Comparison of ENCODE assay signal across 8 cellular contexts in the genomic region with DNA sequence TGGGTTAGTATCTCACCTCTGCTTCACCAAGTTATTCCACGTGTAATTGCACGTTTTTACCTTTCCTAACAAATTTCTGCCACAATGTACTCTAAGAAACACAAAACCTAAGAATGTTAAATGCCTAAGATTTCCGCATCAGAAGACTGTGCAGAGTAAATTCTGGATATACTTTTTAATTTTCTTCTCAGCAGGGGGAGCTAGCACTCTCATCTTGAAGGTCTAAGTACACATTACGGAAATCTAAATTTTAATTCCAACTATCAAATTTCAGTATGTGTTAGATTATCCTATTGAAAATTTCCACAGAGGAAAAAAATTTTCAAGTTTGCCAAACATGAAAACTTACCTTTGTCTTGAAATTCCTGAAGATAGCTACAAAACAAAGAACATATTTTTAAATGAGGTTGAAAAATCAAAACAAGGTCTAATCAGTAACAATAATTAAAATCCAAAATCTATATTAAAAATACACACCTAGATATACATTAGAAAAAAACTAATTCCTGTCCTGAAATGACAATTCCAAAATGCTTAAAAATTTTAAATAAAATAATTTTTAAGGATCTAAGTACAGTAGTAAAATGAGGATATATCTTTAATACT. TPM values are rescaled to one million over a fixed set of nuclear protein-coding genes. Genes with fewer than 3 reads are reported as not detected.
DNase-seq lines count a peak whose midpoint lies in the region; ATAC-seq and FAIRE-seq lines count a peak whose summit lies in the region.

No MANE protein-coding gene starts in this region.

- DNase-seq in CD4-positive, alpha-beta memory T cell, result peak in 4 of 5 donors; percentile 12 to 29 (median 20)
- peak; percentile 21 for DNase-seq in Jurkat, Clone E6-1 (ENCODE audit: low read depth, low spot score)
- DNase-seq in SKM-1 (lab: John Stamatoyannopoulos, UW; ENCODE audit: unreplicated experiment), result peak; percentile 29
- DNase-seq in foreskin melanocyte, result peak; percentile 14
- DNase-seq in small intestine, result peak; percentile 45
- no peak for DNase-seq in stimulated activated CD4-positive, alpha-beta T cell treated with anti-CD3 and anti-CD28 coated beads, Interleukin-2, amount 100 ng/mL, for 48 hours
- no peak for DNase-seq in NCI-H187 treated with DMSO at 0.1 percent for 48 hours (lab: John Stamatoyannopoulos, UW)

- H3K36me3 ChIP-seq in CD4-positive, alpha-beta memory T cell (ENCODE audit: insufficient read depth, low read length), result no peaks in the 10 kb centered on the region
- no peaks in the 10 kb centered on the region for H3K36me3 ChIP-seq in small intestine (ENCODE audit: control insufficient read depth in 2 of 2, insufficient read depth in 2 of 2, low read length in 2 of 2)

- H3K4me1 ChIP-seq in CD4-positive, alpha-beta memory T cell (ENCODE audit: insufficient read depth, low read length), result no peaks in the 10 kb centered on the region
- no peaks in the 10 kb centered on the region for H3K4me1 ChIP-seq in small intestine (ENCODE audit: control insufficient read depth in 2 of 2, insufficient read depth in 1 of 2, low read depth in 1 of 2, low read length in 1 of 2)

- no peak for ATAC-seq in HG03354 (IDR thresholded peaks at IDR 0.05; ENCODE audit: poor library complexity, severe bottlenecking, unreplicated experiment)

- POLR2A ChIA-PET in CD4-positive, alpha-beta memory T cell (lab: Charles Lee; ENCODE audit: partially characterized antibody), result no interaction called here

- 23 to 35% (median 29%) methylated on average over 4 of the region's 4 CpGs for WGBS in small intestine, 3 donors

- peaks cover 10 to 30% of the 10 kb centered on the region in 2 donors for H3K27me3 Mint-ChIP-seq in CD4-positive, alpha-beta memory T cell

- H3K27me3 ChIP-seq in CD4-positive, alpha-beta memory T cell (ENCODE audit: insufficient read depth, low read length), result peaks cover 4% of the 10 kb centered on the region
- peaks cover 0 to 4% of the 10 kb centered on the region in 2 donors for H3K27me3 ChIP-seq in small intestine (ENCODE audit: control insufficient read depth in 2 of 2, insufficient read depth in 2 of 2, low read length in 2 of 2)

- CTCF ChIA-PET in CD4-positive, alpha-beta memory T cell (lab: Charles Lee; ENCODE audit: partially characterized antibody), result interaction anchor here (1.0 to 2.8 kb wide), 3 partner anchors 9 to 308 kb away, joined by 3 to 29 read pairs (median 5); no protein-coding TSS in a partner anchor

- no peaks in the 10 kb centered on the region for H3K9me3 ChIP-seq in CD4-positive, alpha-beta memory T cell (ENCODE audit: control insufficient read depth in 1 of 2, low read length in 2 of 2)
- no peaks in the 10 kb centered on the region for H3K9me3 ChIP-seq in small intestine (ENCODE audit: control insufficient read depth, low read depth)

- FAIRE-seq in small intestine (lab: Jason Lieb, UNC), result peak; percentile 59

- H3K4me1 Mint-ChIP-seq in CD4-positive, alpha-beta memory T cell, result peaks cover 0 to 7% (median 4%) of the 10 kb centered on the region in 4 donors

- H3K9me3 Mint-ChIP-seq in CD4-positive, alpha-beta memory T cell, result peaks cover 0 to 5% (median 0%) of the 10 kb centered on the region in 8 donors

- no peak overlapping the region for H3K27ac Mint-ChIP-seq in CD4-positive, alpha-beta memory T cell

- intact Hi-C loops in CD4-positive, alpha-beta memory T cell (cut with micrococcal nuclease), result loop anchor here (1.0 kb wide), 1 partner anchor 307 kb away; no protein-coding TSS in a partner anchor

- H3K4me3 ChIP-seq in CD4-positive, alpha-beta memory T cell (ENCODE audit: low read length in 2 of 2), result no peak overlapping the region
- no peak overlapping the region for H3K4me3 ChIP-seq in Jurkat, Clone E6-1 (ENCODE audit: low read length)
- H3K4me3 ChIP-seq in small intestine (ENCODE audit: low read depth in 1 of 2, low read length in 2 of 2), result no peak overlapping the region

- no peak overlapping the region for H3K27ac ChIP-seq in CD4-positive, alpha-beta memory T cell (ENCODE audit: low read depth, low read length)
- no peak overlapping the region for H3K27ac ChIP-seq in small intestine (ENCODE audit: low read depth in 1 of 2, low read length in 1 of 2)

- H3K4me3 Mint-ChIP-seq in CD4-positive, alpha-beta memory T cell, result no peak overlapping the region

- no peaks in the 10 kb centered on the region for H3K36me3 Mint-ChIP-seq in CD4-positive, alpha-beta memory T cell

RNA-seq across cellular contexts. Expression of gene SKAP2, which starts 10.5 kb away (rescaled TPM):
- 1 to 10 TPM; 6.8 to 8.5 TPM for total RNA-seq in CD4-positive, alpha-beta memory T cell
- polyA plus RNA-seq in CD4-positive, alpha-beta memory T cell, result 10 to 100 TPM; 14.2 to 25.6 TPM
- polyA plus RNA-seq in Jurkat, Clone E6-1 (2012; ENCODE audit: insufficient read depth, insufficient read length), result not detected
- polyA plus RNA-seq in small intestine, result 10 to 100 TPM in 2 of 3 donors, 1 to 10 TPM in 1; 7.6 to 15.8 (median 13.0) TPM

Comparison
In these comparisons a context has a peak if more than half of its experiments do, and no peak if none do; other contexts are left out.
1. DNase-seq: peak in CD4-positive, alpha-beta memory T cell (4 of 5), Jurkat, Clone E6-1 (single experiment), SKM-1 (single experiment), foreskin melanocyte (single experiment) and small intestine (single experiment); none in stimulated activated CD4-positive, alpha-beta T cell treated with anti-CD3 and anti-CD28 coated beads, Interleukin-2, amount 100 ng/mL, for 48 hours (0 of 2) and NCI-H187 treated with DMSO at 0.1 percent for 48 hours (single experiment).